ENCODE assay signal across 1 cellular context in genomic region chr6:31952140-31952805, GRCh38.
TF ChIP-seq lines count a peak whose summit lies in the region.

No MANE protein-coding gene starts in this region.

TF ChIP-seq in HepG2, 621 proteins besides CTCF, POLR2A, EP300 and RAD21 (continued from another document):
- TF ChIP-seq, protein P1, sequence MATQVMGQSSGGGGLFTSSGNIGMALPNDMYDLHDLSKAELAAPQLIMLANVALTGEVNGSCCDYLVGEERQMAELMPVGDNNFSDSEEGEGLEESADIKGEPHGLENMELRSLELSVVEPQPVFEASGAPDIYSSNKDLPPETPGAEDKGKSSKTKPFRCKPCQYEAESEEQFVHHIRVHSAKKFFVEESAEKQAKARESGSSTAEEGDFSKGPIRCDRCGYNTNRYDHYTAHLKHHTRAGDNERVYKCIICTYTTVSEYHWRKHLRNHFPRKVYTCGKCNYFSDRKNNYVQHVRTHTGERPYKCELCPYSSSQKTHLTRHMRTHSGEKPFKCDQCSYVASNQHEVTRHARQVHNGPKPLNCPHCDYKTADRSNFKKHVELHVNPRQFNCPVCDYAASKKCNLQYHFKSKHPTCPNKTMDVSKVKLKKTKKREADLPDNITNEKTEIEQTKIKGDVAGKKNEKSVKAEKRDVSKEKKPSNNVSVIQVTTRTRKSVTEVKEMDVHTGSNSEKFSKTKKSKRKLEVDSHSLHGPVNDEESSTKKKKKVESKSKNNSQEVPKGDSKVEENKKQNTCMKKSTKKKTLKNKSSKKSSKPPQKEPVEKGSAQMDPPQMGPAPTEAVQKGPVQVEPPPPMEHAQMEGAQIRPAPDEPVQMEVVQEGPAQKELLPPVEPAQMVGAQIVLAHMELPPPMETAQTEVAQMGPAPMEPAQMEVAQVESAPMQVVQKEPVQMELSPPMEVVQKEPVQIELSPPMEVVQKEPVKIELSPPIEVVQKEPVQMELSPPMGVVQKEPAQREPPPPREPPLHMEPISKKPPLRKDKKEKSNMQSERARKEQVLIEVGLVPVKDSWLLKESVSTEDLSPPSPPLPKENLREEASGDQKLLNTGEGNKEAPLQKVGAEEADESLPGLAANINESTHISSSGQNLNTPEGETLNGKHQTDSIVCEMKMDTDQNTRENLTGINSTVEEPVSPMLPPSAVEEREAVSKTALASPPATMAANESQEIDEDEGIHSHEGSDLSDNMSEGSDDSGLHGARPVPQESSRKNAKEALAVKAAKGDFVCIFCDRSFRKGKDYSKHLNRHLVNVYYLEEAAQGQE (IDR thresholded peaks at IDR 0.05; ENCODE audit: borderline replicate concordance in 1 of 2, low read depth in 1 of 2, low read length in 2 of 2): no peak
- TF ChIP-seq TCF7 (IDR thresholded peaks at IDR 0.05; ENCODE audit: low read depth) (no peak), IKZF4 (CRISPR knock-in tag; IDR thresholded peaks at IDR 0.05; ENCODE audit: borderline replicate concordance, low read depth, not compliant biosample characterization) (no peak), ZNF296 (CRISPR knock-in tag; conservative IDR thresholded peaks at IDR 0.05) (no peak), CEBPB (IDR thresholded peaks at IDR 0.05; ENCODE audit: borderline replicate concordance, low read depth, low read length) (no peak), ZBTB7B (CRISPR knock-in tag; IDR thresholded peaks at IDR 0.05) (no peak), MXD1 (CRISPR knock-in tag; IDR thresholded peaks at IDR 0.05) (no peak), ZNF615 (CRISPR knock-in tag; IDR thresholded peaks at IDR 0.05; ENCODE audit: borderline replicate concordance) (no peak)
